ENCODE assay signal across 24 cellular contexts in genomic region chr6:21390537-21391213, GRCh38.
"Had no signal": no experiment of that assay in that cellular context is flagged by ENCODE, and none has a peak within 500 bp of the region (broad histone marks: within the 10 kb centered on the region; RNA-seq: fewer than 3 reads in every experiment).

No MANE protein-coding gene starts in this region.

- H3K4me3 Mint-ChIP-seq: activated B cell treated with CpG ODN at 0.5 μM for 24 hours; activated CD4-positive, alpha-beta T cell treated with anti-CD3 and anti-CD28 coated beads for 36 hours; activated naive CD8-positive, alpha-beta T cell; activated T-cell treated with anti-CD3 and anti-CD28 coated beads, Interleukin-2, amount 50 U/mL, for 24 hours; activated T-helper 17 cell treated with anti-CD3 and anti-CD28 coated beads, Interleukin-2, amount 50 U/mL, for 72 hours; nephron; type B pancreatic cell had no signal

- H3K27me3 Mint-ChIP-seq: activated B cell treated with CpG ODN at 0.5 μM for 24 hours; activated T-helper 17 cell treated with anti-CD3 and anti-CD28 coated beads, Interleukin-2, amount 50 U/mL, for 72 hours; type B pancreatic cell had no signal

- H3K27ac ChIP-seq: adrenal gland, foreskin keratinocyte, left lung, pancreas, psoas muscle, thoracic aorta, vagina had no signal

- H3K4me1 Mint-ChIP-seq: activated B cell treated with CpG ODN at 0.5 μM for 24 hours; activated CD4-positive, alpha-beta T cell treated with anti-CD3 and anti-CD28 coated beads for 36 hours; activated T-helper 17 cell treated with anti-CD3 and anti-CD28 coated beads, Interleukin-2, amount 50 U/mL, for 72 hours had no signal

- H3K27me3 ChIP-seq: adrenal gland, foreskin keratinocyte, left lung, pancreas, vagina had no signal

- H3K27ac Mint-ChIP-seq: activated B cell treated with CpG ODN at 0.5 μM for 24 hours; activated CD4-positive, alpha-beta T cell treated with anti-CD3 and anti-CD28 coated beads for 36 hours; activated naive CD8-positive, alpha-beta T cell; activated T-cell treated with anti-CD3 and anti-CD28 coated beads, Interleukin-2, amount 50 U/mL, for 24 hours; activated T-helper 17 cell treated with anti-CD3 and anti-CD28 coated beads, Interleukin-2, amount 50 U/mL, for 72 hours; nephron; type B pancreatic cell had no signal

- H3K9me3 ChIP-seq: adrenal gland, left lung, pancreas, psoas muscle, thoracic aorta, vagina had no signal

- DNase-seq: activated B cell treated with CpG ODN at 0.5 μM for 24 hours; activated CD4-positive, alpha-beta T cell treated with anti-CD3 and anti-CD28 coated beads for 36 hours; activated CD4-positive, alpha-beta T cell treated with anti-CD3 and anti-CD28 coated beads, Interleukin-2, amount 50 U/mL, for 4 hours; activated CD8-positive, alpha-beta memory T cell treated with anti-CD3 and anti-CD28 coated beads for 24 hours; activated CD8-positive, alpha-beta memory T cell treated with anti-CD3 and anti-CD28 coated beads, Interleukin-2, amount 50 U/mL, for 4 hours; activated T-cell treated with anti-CD3 and anti-CD28 coated beads, Interleukin-2, amount 50 U/mL, for 24 hours; adrenal gland; central memory CD4-positive, alpha-beta T cell; effector memory CD4-positive, alpha-beta T cell; foreskin keratinocyte; kidney; left lung; midbrain; pancreas; psoas muscle; right cardiac atrium; stimulated activated CD4-positive, alpha-beta T cell treated with anti-CD3 and anti-CD28 coated beads, Interleukin-4, amount 100 ng/mL, for 24 hours; stimulated activated naive CD4-positive, alpha-beta T cell treated with Interleukin-2 at 50 U/mL for 16 hours had no signal

- ATAC-seq: activated CD4-positive, alpha-beta T cell treated with anti-CD3 and anti-CD28 coated beads for 36 hours; activated T-helper 17 cell treated with anti-CD3 and anti-CD28 coated beads, Interleukin-2, amount 50 U/mL, for 72 hours; foreskin keratinocyte; left lung; pancreas; psoas muscle; right cardiac atrium had no signal

- H3K4me1 ChIP-seq: adrenal gland, left lung, psoas muscle, vagina had no signal

- H3K36me3 Mint-ChIP-seq: activated naive CD8-positive, alpha-beta T cell; type B pancreatic cell had no signal

- H3K9me3 Mint-ChIP-seq: activated T-cell treated with anti-CD3 and anti-CD28 coated beads, Interleukin-2, amount 50 U/mL, for 24 hours; nephron had no signal

- H3K36me3 ChIP-seq: adrenal gland, left lung, pancreas, thoracic aorta, vagina had no signal

- H3K4me3 ChIP-seq: adrenal gland, left lung, pancreas, psoas muscle, thoracic aorta, vagina had no signal
